In the genomic region with DNA sequence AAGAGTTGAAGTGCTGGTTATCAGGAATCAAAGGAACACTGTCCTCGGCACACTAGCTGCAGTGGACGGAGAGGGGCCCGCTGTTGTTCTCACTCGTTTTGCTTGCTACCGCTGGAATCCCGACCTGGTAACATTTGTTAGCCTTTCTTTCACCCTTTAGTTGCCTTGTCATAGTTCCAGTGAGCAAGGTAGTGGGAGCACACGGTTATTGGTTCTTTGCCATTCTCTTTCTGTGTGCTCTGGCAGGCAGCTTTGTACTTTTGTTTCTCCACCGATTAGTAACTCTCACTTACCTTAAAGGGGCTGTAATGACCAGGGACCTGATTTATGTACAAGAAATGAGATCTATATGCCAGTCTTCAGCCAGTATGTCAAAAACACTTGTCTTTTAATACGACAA, we compare ENCODE assay signal across 1 cellular context.
TF ChIP-seq lines count a peak whose summit lies in the region.

No MANE protein-coding gene starts in this region.

TF ChIP-seq in HepG2, 621 proteins besides CTCF, POLR2A, EP300 and RAD21 (continues in another document):
- TF ChIP-seq ZNF136 (CRISPR knock-in tag; IDR thresholded peaks at IDR 0.05; ENCODE audit: low read depth) (no peak), PCBP1 (IDR thresholded peaks at IDR 0.05; ENCODE audit: borderline replicate concordance, low read depth, low read length) (no peak), ZNF335 (CRISPR knock-in tag; IDR thresholded peaks at IDR 0.05) (no peak), FIP1L1 (IDR thresholded peaks at IDR 0.05; ENCODE audit: borderline replicate concordance, insufficient read depth, low read depth, low read length) (no peak), FOXP1 (IDR thresholded peaks at IDR 0.05) (no peak), FOXP1 (CRISPR knock-in tag; IDR thresholded peaks at IDR 0.05) (no peak), MZF1 (CRISPR knock-in tag; IDR thresholded peaks at IDR 0.05; ENCODE audit: borderline replicate concordance) (no peak), ZNF331 (CRISPR knock-in tag; IDR thresholded peaks at IDR 0.05) (peak; percentile 41; the same call in 1 of the 2 replicates), ZNF232 (CRISPR knock-in tag; IDR thresholded peaks at IDR 0.05; ENCODE audit: borderline replicate concordance) (no peak), SSRP1 (CRISPR knock-in tag; IDR thresholded peaks at IDR 0.05) (no peak), KDM5A (IDR thresholded peaks at IDR 0.05; ENCODE audit: borderline replicate concordance, low read length) (no peak), FOXO1 (CRISPR knock-in tag; IDR thresholded peaks at IDR 0.05) (peak; percentile 19; the same call in 1 of the 2 replicates), KLF11 (CRISPR knock-in tag; IDR thresholded peaks at IDR 0.05) (no peak), SAP130 (CRISPR knock-in tag; IDR thresholded peaks at IDR 0.05; ENCODE audit: low read depth) (peak; percentile 6), SOX13 (IDR thresholded peaks at IDR 0.05) (no peak), SOX13 (CRISPR knock-in tag; conservative IDR thresholded peaks at IDR 0.05 in 1 of 2, IDR thresholded peaks at IDR 0.05 in 1 of 2) (peak in 1 of 2 experiments; percentile 35; a peak in 1 of 4 replicates), ATRX (CRISPR knock-in tag; IDR thresholded peaks at IDR 0.05; ENCODE audit: borderline replicate concordance) (no peak), ATF1 (CRISPR knock-in tag; IDR thresholded peaks at IDR 0.05) (no peak), ZNF652 (CRISPR knock-in tag; IDR thresholded peaks at IDR 0.05; ENCODE audit: borderline replicate concordance, low read depth) (peak; percentile 95), SNRNP70 (IDR thresholded peaks at IDR 0.05; ENCODE audit: low read depth, low read length) (no peak), ZNF761 (CRISPR knock-in tag; conservative IDR thresholded peaks at IDR 0.05) (no peak), FOXK1 (CRISPR knock-in tag; IDR thresholded peaks at IDR 0.05; ENCODE audit: borderline replicate concordance, low read depth) (peak; percentile 33; the same call in 1 of the 2 replicates), ZNF605 (CRISPR knock-in tag; IDR thresholded peaks at IDR 0.05) (no peak), ZNF788 (CRISPR knock-in tag; IDR thresholded peaks at IDR 0.05; ENCODE audit: borderline replicate concordance) (no peak), SNAPC2 (CRISPR knock-in tag; IDR thresholded peaks at IDR 0.05) (no peak), NAIF1 (CRISPR knock-in tag; IDR thresholded peaks at IDR 0.05; ENCODE audit: borderline replicate concordance) (no peak), BRCA1 (CRISPR knock-in tag; IDR thresholded peaks at IDR 0.05) (no peak), FOXC1 (CRISPR knock-in tag; IDR thresholded peaks at IDR 0.05; ENCODE audit: borderline replicate concordance) (no peak), ZNF749 (CRISPR knock-in tag; IDR thresholded peaks at IDR 0.05; ENCODE audit: borderline replicate concordance) (no peak), NR2F1 (CRISPR knock-in tag; IDR thresholded peaks at IDR 0.05) (no peak), SYNCRIP (IDR thresholded peaks at IDR 0.05; ENCODE audit: insufficient read depth, low read depth, low read length) (no peak), HNRNPLL (IDR thresholded peaks at IDR 0.05; ENCODE audit: low read depth, low read length, poor library complexity, severe bottlenecking) (no peak), RBFOX2 (IDR thresholded peaks at IDR 0.05; ENCODE audit: low read depth, low read length) (no peak; the same call in 1 of the 2 replicates), GATAD2A (CRISPR knock-in tag; IDR thresholded peaks at IDR 0.05) (peak; percentile 22; the same call in 1 of the 2 replicates), KMT2A (CRISPR knock-in tag; IDR thresholded peaks at IDR 0.05) (peak; percentile 70; the same call in 1 of the 2 replicates), CENPT (CRISPR knock-in tag; IDR thresholded peaks at IDR 0.05; ENCODE audit: low read depth) (no peak), NR2F6 (IDR thresholded peaks at IDR 0.05) (no peak), NR2F6 (CRISPR knock-in tag; IDR thresholded peaks at IDR 0.05) (no peak), SP1 (IDR thresholded peaks at IDR 0.05) (no peak), SP1 (CRISPR knock-in tag; IDR thresholded peaks at IDR 0.05) (no peak), ZNF3 (CRISPR knock-in tag; IDR thresholded peaks at IDR 0.05) (no peak)
- TF ChIP-seq, protein P1, sequence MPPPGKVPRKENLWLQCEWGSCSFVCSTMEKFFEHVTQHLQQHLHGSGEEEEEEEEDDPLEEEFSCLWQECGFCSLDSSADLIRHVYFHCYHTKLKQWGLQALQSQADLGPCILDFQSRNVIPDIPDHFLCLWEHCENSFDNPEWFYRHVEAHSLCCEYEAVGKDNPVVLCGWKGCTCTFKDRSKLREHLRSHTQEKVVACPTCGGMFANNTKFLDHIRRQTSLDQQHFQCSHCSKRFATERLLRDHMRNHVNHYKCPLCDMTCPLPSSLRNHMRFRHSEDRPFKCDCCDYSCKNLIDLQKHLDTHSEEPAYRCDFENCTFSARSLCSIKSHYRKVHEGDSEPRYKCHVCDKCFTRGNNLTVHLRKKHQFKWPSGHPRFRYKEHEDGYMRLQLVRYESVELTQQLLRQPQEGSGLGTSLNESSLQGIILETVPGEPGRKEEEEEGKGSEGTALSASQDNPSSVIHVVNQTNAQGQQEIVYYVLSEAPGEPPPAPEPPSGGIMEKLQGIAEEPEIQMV (CRISPR knock-in tag; IDR thresholded peaks at IDR 0.05; ENCODE audit: low read depth) = no peak
- TF ChIP-seq, protein P2, sequence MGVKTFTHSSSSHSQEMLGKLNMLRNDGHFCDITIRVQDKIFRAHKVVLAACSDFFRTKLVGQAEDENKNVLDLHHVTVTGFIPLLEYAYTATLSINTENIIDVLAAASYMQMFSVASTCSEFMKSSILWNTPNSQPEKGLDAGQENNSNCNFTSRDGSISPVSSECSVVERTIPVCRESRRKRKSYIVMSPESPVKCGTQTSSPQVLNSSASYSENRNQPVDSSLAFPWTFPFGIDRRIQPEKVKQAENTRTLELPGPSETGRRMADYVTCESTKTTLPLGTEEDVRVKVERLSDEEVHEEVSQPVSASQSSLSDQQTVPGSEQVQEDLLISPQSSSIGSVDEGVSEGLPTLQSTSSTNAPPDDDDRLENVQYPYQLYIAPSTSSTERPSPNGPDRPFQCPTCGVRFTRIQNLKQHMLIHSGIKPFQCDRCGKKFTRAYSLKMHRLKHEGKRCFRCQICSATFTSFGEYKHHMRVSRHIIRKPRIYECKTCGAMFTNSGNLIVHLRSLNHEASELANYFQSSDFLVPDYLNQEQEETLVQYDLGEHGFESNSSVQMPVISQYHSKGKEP (CRISPR knock-in tag; IDR thresholded peaks at IDR 0.05) = no peak
- TF ChIP-seq, protein P3, sequence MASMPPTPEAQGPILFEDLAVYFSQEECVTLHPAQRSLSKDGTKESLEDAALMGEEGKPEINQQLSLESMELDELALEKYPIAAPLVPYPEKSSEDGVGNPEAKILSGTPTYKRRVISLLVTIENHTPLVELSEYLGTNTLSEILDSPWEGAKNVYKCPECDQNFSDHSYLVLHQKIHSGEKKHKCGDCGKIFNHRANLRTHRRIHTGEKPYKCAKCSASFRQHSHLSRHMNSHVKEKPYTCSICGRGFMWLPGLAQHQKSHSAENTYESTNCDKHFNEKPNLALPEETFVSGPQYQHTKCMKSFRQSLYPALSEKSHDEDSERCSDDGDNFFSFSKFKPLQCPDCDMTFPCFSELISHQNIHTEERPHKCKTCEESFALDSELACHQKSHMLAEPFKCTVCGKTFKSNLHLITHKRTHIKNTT (CRISPR knock-in tag; IDR thresholded peaks at IDR 0.05) = no peak
- TF ChIP-seq, protein P4, sequence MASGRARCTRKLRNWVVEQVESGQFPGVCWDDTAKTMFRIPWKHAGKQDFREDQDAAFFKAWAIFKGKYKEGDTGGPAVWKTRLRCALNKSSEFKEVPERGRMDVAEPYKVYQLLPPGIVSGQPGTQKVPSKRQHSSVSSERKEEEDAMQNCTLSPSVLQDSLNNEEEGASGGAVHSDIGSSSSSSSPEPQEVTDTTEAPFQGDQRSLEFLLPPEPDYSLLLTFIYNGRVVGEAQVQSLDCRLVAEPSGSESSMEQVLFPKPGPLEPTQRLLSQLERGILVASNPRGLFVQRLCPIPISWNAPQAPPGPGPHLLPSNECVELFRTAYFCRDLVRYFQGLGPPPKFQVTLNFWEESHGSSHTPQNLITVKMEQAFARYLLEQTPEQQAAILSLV (CRISPR knock-in tag; IDR thresholded peaks at IDR 0.05; ENCODE audit: borderline replicate concordance) = no peak
- TF ChIP-seq, protein P5, sequence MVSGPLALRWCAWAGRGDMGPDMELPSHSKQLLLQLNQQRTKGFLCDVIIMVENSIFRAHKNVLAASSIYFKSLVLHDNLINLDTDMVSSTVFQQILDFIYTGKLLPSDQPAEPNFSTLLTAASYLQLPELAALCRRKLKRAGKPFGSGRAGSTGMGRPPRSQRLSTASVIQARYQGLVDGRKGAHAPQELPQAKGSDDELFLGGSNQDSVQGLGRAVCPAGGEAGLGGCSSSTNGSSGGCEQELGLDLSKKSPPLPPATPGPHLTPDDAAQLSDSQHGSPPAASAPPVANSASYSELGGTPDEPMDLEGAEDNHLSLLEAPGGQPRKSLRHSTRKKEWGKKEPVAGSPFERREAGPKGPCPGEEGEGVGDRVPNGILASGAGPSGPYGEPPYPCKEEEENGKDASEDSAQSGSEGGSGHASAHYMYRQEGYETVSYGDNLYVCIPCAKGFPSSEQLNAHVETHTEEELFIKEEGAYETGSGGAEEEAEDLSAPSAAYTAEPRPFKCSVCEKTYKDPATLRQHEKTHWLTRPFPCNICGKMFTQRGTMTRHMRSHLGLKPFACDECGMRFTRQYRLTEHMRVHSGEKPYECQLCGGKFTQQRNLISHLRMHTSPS (CRISPR knock-in tag; IDR thresholded peaks at IDR 0.05; ENCODE audit: low read depth) = no peak
- TF ChIP-seq, protein P6, sequence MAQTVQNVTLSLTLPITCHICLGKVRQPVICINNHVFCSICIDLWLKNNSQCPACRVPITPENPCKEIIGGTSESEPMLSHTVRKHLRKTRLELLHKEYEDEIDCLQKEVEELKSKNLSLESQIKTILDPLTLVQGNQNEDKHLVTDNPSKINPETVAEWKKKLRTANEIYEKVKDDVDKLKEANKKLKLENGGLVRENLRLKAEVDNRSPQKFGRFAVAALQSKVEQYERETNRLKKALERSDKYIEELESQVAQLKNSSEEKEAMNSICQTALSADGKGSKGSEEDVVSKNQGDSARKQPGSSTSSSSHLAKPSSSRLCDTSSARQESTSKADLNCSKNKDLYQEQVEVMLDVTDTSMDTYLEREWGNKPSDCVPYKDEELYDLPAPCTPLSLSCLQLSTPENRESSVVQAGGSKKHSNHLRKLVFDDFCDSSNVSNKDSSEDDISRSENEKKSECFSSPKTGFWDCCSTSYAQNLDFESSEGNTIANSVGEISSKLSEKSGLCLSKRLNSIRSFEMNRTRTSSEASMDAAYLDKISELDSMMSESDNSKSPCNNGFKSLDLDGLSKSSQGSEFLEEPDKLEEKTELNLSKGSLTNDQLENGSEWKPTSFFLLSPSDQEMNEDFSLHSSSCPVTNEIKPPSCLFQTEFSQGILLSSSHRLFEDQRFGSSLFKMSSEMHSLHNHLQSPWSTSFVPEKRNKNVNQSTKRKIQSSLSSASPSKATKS (CRISPR knock-in tag; IDR thresholded peaks at IDR 0.05) = no peak
- TF ChIP-seq, protein P7, sequence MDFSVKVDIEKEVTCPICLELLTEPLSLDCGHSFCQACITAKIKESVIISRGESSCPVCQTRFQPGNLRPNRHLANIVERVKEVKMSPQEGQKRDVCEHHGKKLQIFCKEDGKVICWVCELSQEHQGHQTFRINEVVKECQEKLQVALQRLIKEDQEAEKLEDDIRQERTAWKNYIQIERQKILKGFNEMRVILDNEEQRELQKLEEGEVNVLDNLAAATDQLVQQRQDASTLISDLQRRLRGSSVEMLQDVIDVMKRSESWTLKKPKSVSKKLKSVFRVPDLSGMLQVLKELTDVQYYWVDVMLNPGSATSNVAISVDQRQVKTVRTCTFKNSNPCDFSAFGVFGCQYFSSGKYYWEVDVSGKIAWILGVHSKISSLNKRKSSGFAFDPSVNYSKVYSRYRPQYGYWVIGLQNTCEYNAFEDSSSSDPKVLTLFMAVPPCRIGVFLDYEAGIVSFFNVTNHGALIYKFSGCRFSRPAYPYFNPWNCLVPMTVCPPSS (IDR thresholded peaks at IDR 0.05) = no peak
- TF ChIP-seq, protein P8, sequence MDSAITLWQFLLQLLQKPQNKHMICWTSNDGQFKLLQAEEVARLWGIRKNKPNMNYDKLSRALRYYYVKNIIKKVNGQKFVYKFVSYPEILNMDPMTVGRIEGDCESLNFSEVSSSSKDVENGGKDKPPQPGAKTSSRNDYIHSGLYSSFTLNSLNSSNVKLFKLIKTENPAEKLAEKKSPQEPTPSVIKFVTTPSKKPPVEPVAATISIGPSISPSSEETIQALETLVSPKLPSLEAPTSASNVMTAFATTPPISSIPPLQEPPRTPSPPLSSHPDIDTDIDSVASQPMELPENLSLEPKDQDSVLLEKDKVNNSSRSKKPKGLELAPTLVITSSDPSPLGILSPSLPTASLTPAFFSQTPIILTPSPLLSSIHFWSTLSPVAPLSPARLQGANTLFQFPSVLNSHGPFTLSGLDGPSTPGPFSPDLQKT (CRISPR knock-in tag; IDR thresholded peaks at IDR 0.05; ENCODE audit: borderline replicate concordance) = no peak
- TF ChIP-seq, protein P9, sequence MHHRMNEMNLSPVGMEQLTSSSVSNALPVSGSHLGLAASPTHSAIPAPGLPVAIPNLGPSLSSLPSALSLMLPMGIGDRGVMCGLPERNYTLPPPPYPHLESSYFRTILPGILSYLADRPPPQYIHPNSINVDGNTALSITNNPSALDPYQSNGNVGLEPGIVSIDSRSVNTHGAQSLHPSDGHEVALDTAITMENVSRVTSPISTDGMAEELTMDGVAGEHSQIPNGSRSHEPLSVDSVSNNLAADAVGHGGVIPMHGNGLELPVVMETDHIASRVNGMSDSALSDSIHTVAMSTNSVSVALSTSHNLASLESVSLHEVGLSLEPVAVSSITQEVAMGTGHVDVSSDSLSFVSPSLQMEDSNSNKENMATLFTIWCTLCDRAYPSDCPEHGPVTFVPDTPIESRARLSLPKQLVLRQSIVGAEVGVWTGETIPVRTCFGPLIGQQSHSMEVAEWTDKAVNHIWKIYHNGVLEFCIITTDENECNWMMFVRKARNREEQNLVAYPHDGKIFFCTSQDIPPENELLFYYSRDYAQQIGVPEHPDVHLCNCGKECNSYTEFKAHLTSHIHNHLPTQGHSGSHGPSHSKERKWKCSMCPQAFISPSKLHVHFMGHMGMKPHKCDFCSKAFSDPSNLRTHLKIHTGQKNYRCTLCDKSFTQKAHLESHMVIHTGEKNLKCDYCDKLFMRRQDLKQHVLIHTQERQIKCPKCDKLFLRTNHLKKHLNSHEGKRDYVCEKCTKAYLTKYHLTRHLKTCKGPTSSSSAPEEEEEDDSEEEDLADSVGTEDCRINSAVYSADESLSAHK (CRISPR knock-in tag; IDR thresholded peaks at IDR 0.05; ENCODE audit: borderline replicate concordance) = no peak
- TF ChIP-seq, protein P10, sequence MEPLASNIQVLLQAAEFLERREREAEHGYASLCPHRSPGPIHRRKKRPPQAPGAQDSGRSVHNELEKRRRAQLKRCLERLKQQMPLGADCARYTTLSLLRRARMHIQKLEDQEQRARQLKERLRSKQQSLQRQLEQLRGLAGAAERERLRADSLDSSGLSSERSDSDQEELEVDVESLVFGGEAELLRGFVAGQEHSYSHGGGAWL (CRISPR knock-in tag; IDR thresholded peaks at IDR 0.05) = no peak
